In genomic region chr10:47743611-47744560, GRCh38 we compare ENCODE assay signal across 8 cellular contexts. TPM values are rescaled to one million over a fixed set of nuclear protein-coding genes. Genes with fewer than 3 reads are reported as not detected.
DNase-seq lines count a peak whose midpoint lies in the region; ATAC-seq and TF ChIP-seq lines count a peak whose summit lies in the region.
"Not testable (repeated sequence)": the region's sequence is repeated elsewhere in the genome, so short reads cannot be mapped to it uniquely, and the experiment has no call there.

No MANE protein-coding gene starts in this region.

- H3K4me3 Mint-ChIP-seq in CD14-positive monocyte = peak overlapping the region; percentile 57 to 67
- H3K4me3 Mint-ChIP-seq in activated naive CD8-positive, alpha-beta T cell treated with anti-CD3 and anti-CD28 coated beads for 36 hours = peak overlapping the region; percentile 51

- peak overlapping the region in 1 of 7 donors; percentile 52 for H3K27ac Mint-ChIP-seq in CD14-positive monocyte
- H3K27ac Mint-ChIP-seq in activated naive CD8-positive, alpha-beta T cell treated with anti-CD3 and anti-CD28 coated beads for 36 hours = not testable (repeated sequence)

- H3K4me3 ChIP-seq in SJSA1 = not testable (repeated sequence)
- H3K4me3 ChIP-seq in fibroblast of pulmonary artery (replicated peaks; ENCODE audit: low read depth, low read length) = peak overlapping the region; percentile 49

- not testable (repeated sequence) for H3K36me3 ChIP-seq in SJSA1

- TF ChIP-seq CTCF in CD14-positive monocyte (IDR thresholded peaks at IDR 0.05); fibroblast of pulmonary artery (IDR thresholded peaks at IDR 0.05; ENCODE audit: low read length, missing control alignments): not testable (repeated sequence)

- intact Hi-C loops in CD14-positive monocyte (cut with micrococcal nuclease) = not testable (repeated sequence)

- not testable (repeated sequence) for H3K27ac ChIP-seq in SJSA1

- H3K27me3 ChIP-seq in SJSA1 (replicated peaks) = not testable (repeated sequence)

- DNase-seq in CD14-positive monocyte (ENCODE audit: low spot score) = peak; percentile 50
- peak; percentile 35 to 67 for DNase-seq in SJSA1 (ENCODE audit: low read depth in 1 of 2, low spot score in 2 of 2)
- DNase-seq in activated naive CD8-positive, alpha-beta T cell treated with anti-CD3 and anti-CD28 coated beads for 36 hours = peak; percentile 54
- DNase-seq in fibroblast of pulmonary artery (ENCODE audit: low read depth) = peak; percentile 19
- peak; percentile 81 for DNase-seq in mesenteric fat pad (ENCODE audit: low spot score)
- peak; percentile 2 to 14 (median 2) for DNase-seq in stimulated activated CD4-positive, alpha-beta T cell treated with anti-CD3 and anti-CD28 coated beads, TNF-alpha, amount 100 ng/mL, for 48 hours (ENCODE audit: low read depth in 3 of 3)

- H3K4me1 ChIP-seq in SJSA1 (replicated peaks) = not testable (repeated sequence)

- H3K9me3 Mint-ChIP-seq in CD14-positive monocyte; activated naive CD8-positive, alpha-beta T cell treated with anti-CD3 and anti-CD28 coated beads for 36 hours: not testable (repeated sequence)

- not testable (repeated sequence) for H3K9me3 ChIP-seq in SJSA1 (replicated peaks)

- H3K27me3 Mint-ChIP-seq in CD14-positive monocyte (ENCODE audit: low read depth in 3 of 3); activated naive CD8-positive, alpha-beta T cell treated with anti-CD3 and anti-CD28 coated beads for 36 hours: not testable (repeated sequence)

- ATAC-seq in GM19468 (IDR thresholded peaks at IDR 0.05; ENCODE audit: extremely low read depth, unreplicated experiment) = peak; percentile 67
- peak; percentile 57 for ATAC-seq in HG03066 (IDR thresholded peaks at IDR 0.05; ENCODE audit: low read depth, unreplicated experiment)

- H3K4me1 Mint-ChIP-seq in CD14-positive monocyte; activated naive CD8-positive, alpha-beta T cell treated with anti-CD3 and anti-CD28 coated beads for 36 hours: not testable (repeated sequence)

- H3K36me3 Mint-ChIP-seq in CD14-positive monocyte; activated naive CD8-positive, alpha-beta T cell treated with anti-CD3 and anti-CD28 coated beads for 36 hours: not testable (repeated sequence)

RNA-seq across cellular contexts. Expression of gene SYT15B, which starts 19.5 kb away (rescaled TPM):
- not detected for polyA plus RNA-seq in CD14-positive monocyte
- total RNA-seq in SJSA1 (2014; rRNA removed; shearing (Covaris generic)) = 1.0 and 9.3 TPM in 2 replicates
- total RNA-seq in activated naive CD8-positive, alpha-beta T cell treated with anti-CD3 and anti-CD28 coated beads for 36 hours = under 1 TPM; 0.08 to 0.14 TPM
- total RNA-seq in mesenteric fat pad = 1.2 TPM

Comparison
In these comparisons a context has a peak if more than half of its experiments do, and no peak if none do; other contexts are left out.
1. DNase-seq: peak in every context shown above with its lines; median percentile 81 in mesenteric fat pad; 54 in activated naive CD8-positive, alpha-beta T cell treated with anti-CD3 and anti-CD28 coated beads for 36 hours; 51 in SJSA1; 50 in CD14-positive monocyte; 19 in fibroblast of pulmonary artery; 2 in stimulated activated CD4-positive, alpha-beta T cell treated with anti-CD3 and anti-CD28 coated beads, TNF-alpha, amount 100 ng/mL, for 48 hours.